23 cellular contexts compared by ENCODE assay signal in the genomic region with DNA sequence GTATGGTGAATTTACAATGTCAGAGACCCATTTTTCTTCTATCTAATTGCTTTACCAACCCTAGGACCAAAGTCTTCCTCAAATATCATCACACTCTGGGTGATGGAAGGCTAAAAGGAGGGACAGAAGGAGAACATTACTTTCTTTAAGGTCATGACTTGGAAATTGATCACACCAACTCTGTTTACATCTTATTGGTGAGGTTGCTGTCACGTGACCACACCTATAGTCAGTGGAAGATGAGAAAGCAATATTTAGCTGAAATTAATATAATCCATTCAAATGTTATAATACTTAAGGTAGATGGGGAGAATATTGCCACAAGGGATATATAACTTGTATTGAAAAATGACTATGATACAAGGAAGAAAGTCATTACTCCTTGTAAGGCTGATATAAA.
DNase-seq lines count a peak whose midpoint lies in the region; ATAC-seq, FAIRE-seq and TF ChIP-seq lines count a peak whose summit lies in the region.
"Had no signal": no experiment of that assay in that cellular context is flagged by ENCODE, and none has a peak within 500 bp of the region (broad histone marks: within the 10 kb centered on the region; RNA-seq: fewer than 3 reads in every experiment).

No MANE protein-coding gene starts in this region.

- H2AFZ ChIP-seq in HepG2 (ENCODE audit: low read length) (no peak overlapping the region), OCI-LY3 (ENCODE audit: low read depth, low read length) (no peak overlapping the region), GM12878 (ENCODE audit: control insufficient read depth, low read depth, low read length) (no peak overlapping the region)

- H3K4me2 ChIP-seq in HepG2 (ENCODE audit: low read depth, low read length) (no peak overlapping the region), OCI-LY3 (ENCODE audit: low read length) (0 out of 2 replicates have a peak overlapping the region, but pooled peaks have one; percentile 1), GM12878 (ENCODE audit: control insufficient read depth, insufficient read depth) (no peak overlapping the region)
- H3K4me2 ChIP-seq: BLaER1 had no signal

- no peak for TF ChIP-seq CTCF in HepG2 (CRISPR knock-in tag; IDR thresholded peaks at IDR 0.05)
- TF ChIP-seq CTCF in right lobe of liver (IDR thresholded peaks at IDR 0.05): no peak
- TF ChIP-seq CTCF in OCI-LY3 (IDR thresholded peaks at IDR 0.05; ENCODE audit: low read depth, low read length): no peak
- no peak for TF ChIP-seq CTCF in GM12878 (IDR thresholded peaks at IDR 0.05 in 2 of 3, conservative IDR thresholded peaks at IDR 0.05 in 1 of 3; ENCODE audit: control insufficient read depth in 2 of 3, extremely low read depth in 1 of 3, insufficient read depth in 1 of 3, low read depth in 3 of 3, low read length in 3 of 3)
- no peak for TF ChIP-seq CTCF in MCF 10A (IDR thresholded peaks at IDR 0.05; ENCODE audit: unreplicated experiment)

- H3K36me3 ChIP-seq in HepG2 (replicated peaks in 1 of 2; ENCODE audit: control insufficient read depth in 1 of 2, insufficient read depth in 2 of 2, low read length in 2 of 2) (no peaks in the 10 kb centered on the region), right lobe of liver (no peaks in the 10 kb centered on the region), OCI-LY3 (replicated peaks; ENCODE audit: low read depth, low read length) (no peaks in the 10 kb centered on the region), GM12878 (ENCODE audit: control insufficient read depth in 2 of 2, insufficient read depth in 2 of 2, low read length in 1 of 2) (no peaks in the 10 kb centered on the region)
- H3K36me3 ChIP-seq: BE2C, BLaER1 had no signal

- H3K27me3 ChIP-seq in HepG2 (ENCODE audit: control insufficient read depth in 1 of 2, insufficient read depth in 2 of 2, low read length in 2 of 2) (no peaks in the 10 kb centered on the region; a peak in 1 of 5 replicates), right lobe of liver (no peaks in the 10 kb centered on the region), OCI-LY3 (ENCODE audit: low read depth, low read length) (no peaks in the 10 kb centered on the region), GM12878 (replicated peaks in 1 of 2; ENCODE audit: control insufficient read depth in 2 of 2, insufficient read depth in 2 of 2, low read length in 1 of 2) (no peaks in the 10 kb centered on the region)
- H3K27me3 ChIP-seq: BE2C, BLaER1 had no signal

- 4% methylated on average over 1 of the region's 1 CpG for WGBS in HepG2 (ENCODE audit: low lambda C conversion rate)
- 44% methylated on average over 1 of the region's 1 CpG for WGBS in right lobe of liver (ENCODE audit: insufficient coverage, low coverage, low lambda C conversion rate, missing lambda C conversion rate)
- 0% methylated on average over 1 of the region's 1 CpG for WGBS in GM12878 (ENCODE audit: insufficient coverage, insufficient replicate concordance, low lambda C conversion rate, missing lambda C conversion rate)

- no peaks in the 10 kb centered on the region for H3K4me1 ChIP-seq in HepG2 (ENCODE audit: insufficient read depth, low read length)
- H3K4me1 ChIP-seq in right lobe of liver: no peaks in the 10 kb centered on the region
- H3K4me1 ChIP-seq in OCI-LY3 (ENCODE audit: low read length): peaks cover 19% of the 10 kb centered on the region
- H3K4me1 ChIP-seq in GM12878 (ENCODE audit: control insufficient read depth, insufficient read depth, low read length): no peaks in the 10 kb centered on the region
- H3K4me1 ChIP-seq: BE2C, BLaER1 had no signal

- TF ChIP-seq RAD21 in HepG2 (CRISPR knock-in tag; IDR thresholded peaks at IDR 0.05) (no peak), GM12878 (IDR thresholded peaks at IDR 0.05; ENCODE audit: insufficient read depth, low read depth, low read length) (no peak)

- H3K4me1 Mint-ChIP-seq in MCF 10A (ENCODE audit: insufficient read depth, unreplicated experiment): no peaks in the 10 kb centered on the region
- H3K4me1 Mint-ChIP-seq: CD14-positive monocyte; CD4-positive, alpha-beta memory T cell; CD4-positive, CD25-positive, alpha-beta regulatory T cell; CD8-positive, alpha-beta memory T cell had no signal

- H3K27ac Mint-ChIP-seq in MCF 10A (ENCODE audit: low read depth, unreplicated experiment): no peak overlapping the region
- H3K27ac Mint-ChIP-seq: CD14-positive monocyte; CD4-positive, alpha-beta memory T cell; CD4-positive, CD25-positive, alpha-beta regulatory T cell; CD8-positive, alpha-beta memory T cell had no signal

- intact Hi-C loops in HepG2 (cut with micrococcal nuclease; ENCODE audit: unreplicated experiment): no loop called here
- intact Hi-C loops in right lobe of liver (cut with DNase I): no loop called here
- intact Hi-C loops in GM12878 (cut with micrococcal nuclease; ENCODE audit: unreplicated experiment): no loop called here
- intact Hi-C loops in MCF 10A (cut with micrococcal nuclease): no loop called here

- RAD21 ChIA-PET in GM12878 (lab: Charles Lee; ENCODE audit: unreplicated experiment): no interaction called here

- H3K79me2 ChIP-seq in HepG2 (ENCODE audit: insufficient read depth, low read length) (no peaks in the 10 kb centered on the region), OCI-LY3 (ENCODE audit: low read length) (no peaks in the 10 kb centered on the region), GM12878 (ENCODE audit: control insufficient read depth, insufficient read depth, low read length) (no peaks in the 10 kb centered on the region)

- BruUV-seq in HepG2 (replicated peaks; lab: Mats Ljungman, UMichigan) (no TSS peak), GM12878 (replicated peaks; lab: Mats Ljungman, UMichigan) (no TSS peak), MCF 10A (replicated peaks; lab: Mats Ljungman, UMichigan) (no TSS peak)

- no peaks in the 10 kb centered on the region for H3K27me3 Mint-ChIP-seq in MCF 10A (ENCODE audit: insufficient read depth, unreplicated experiment)
- H3K27me3 Mint-ChIP-seq: CD4-positive, alpha-beta memory T cell; CD4-positive, CD25-positive, alpha-beta regulatory T cell had no signal

- no peaks in the 10 kb centered on the region for H3K9me3 ChIP-seq in HepG2 (ENCODE audit: low read length)
- H3K9me3 ChIP-seq in right lobe of liver: no peaks in the 10 kb centered on the region
- no peaks in the 10 kb centered on the region for H3K9me3 ChIP-seq in OCI-LY3 (ENCODE audit: insufficient read depth, low read length)
- no peaks in the 10 kb centered on the region for H3K9me3 ChIP-seq in GM12878 (replicated peaks; ENCODE audit: control insufficient read depth, insufficient read depth, low read length)
- H3K9me3 ChIP-seq: BE2C, BLaER1 had no signal

- ATAC-seq in HepG2: no peak
- ATAC-seq in right lobe of liver: no peak
- no peak for ATAC-seq in GM12878
- no peak for ATAC-seq in left lobe of liver

- H3K9me3 Mint-ChIP-seq in MCF 10A (ENCODE audit: unreplicated experiment): no peaks in the 10 kb centered on the region

- H3K4me3 Mint-ChIP-seq in MCF 10A (ENCODE audit: unreplicated experiment): no peak overlapping the region
- H3K4me3 Mint-ChIP-seq: CD14-positive monocyte; CD4-positive, alpha-beta memory T cell; CD4-positive, CD25-positive, alpha-beta regulatory T cell; CD8-positive, alpha-beta memory T cell had no signal

- TF ChIP-seq EP300 in HepG2 (IDR thresholded peaks at IDR 0.05; ENCODE audit: low read depth in 2 of 2, low read length in 2 of 2) (no peak), HepG2 (CRISPR knock-in tag; IDR thresholded peaks at IDR 0.05; ENCODE audit: borderline replicate concordance) (no peak), GM12878 (IDR thresholded peaks at IDR 0.05; ENCODE audit: borderline replicate concordance in 1 of 2, control insufficient read depth in 1 of 2, low read depth in 2 of 2, low read length in 2 of 2) (no peak)

- FAIRE-seq in HepG2 (lab: Jason Lieb, UNC) (no peak), GM12878 (lab: Jason Lieb, UNC) (no peak)
- FAIRE-seq: G401.6, GM12892, GM18507, GM19239 had no signal

- H3K9ac ChIP-seq in HepG2 (ENCODE audit: insufficient read depth, low read depth, low read length) (no peak overlapping the region), OCI-LY3 (ENCODE audit: low read length) (no peak overlapping the region), GM12878 (ENCODE audit: control insufficient read depth, insufficient read depth, low read length) (no peak overlapping the region)
- H3K9ac ChIP-seq: BLaER1 had no signal

- no peak overlapping the region for H3K27ac ChIP-seq in HepG2 (ENCODE audit: extremely low read length, insufficient read depth, low read length)
- no peak overlapping the region for H3K27ac ChIP-seq in right lobe of liver
- H3K27ac ChIP-seq in OCI-LY3 (ENCODE audit: low read length): no peak overlapping the region
- no peak overlapping the region for H3K27ac ChIP-seq in GM12878 (ENCODE audit: control insufficient read depth, insufficient read depth)
- H3K27ac ChIP-seq: 22Rv1, BLaER1 had no signal

- SMC1A ChIA-PET in GM12878 (lab: Charles Lee; ENCODE audit: uncharacterized antibody, unreplicated experiment): no interaction called here

- in situ Hi-C loops in HepG2 (cut with HindIII; ENCODE audit: extremely low pct_ligation_motif_present, low pct_unique_long_range_greater_than_20kb): no loop called here
- in situ Hi-C loops in GM12878 (cut with MboI): no loop called here

- H4K20me1 ChIP-seq in HepG2 (ENCODE audit: insufficient read depth, low read length) (no peaks in the 10 kb centered on the region), OCI-LY3 (ENCODE audit: insufficient read depth, low read length) (no peaks in the 10 kb centered on the region), GM12878 (ENCODE audit: control insufficient read depth, insufficient read depth) (no peaks in the 10 kb centered on the region)
- H4K20me1 ChIP-seq: BLaER1 had no signal

- no peaks in the 10 kb centered on the region for H3K36me3 Mint-ChIP-seq in MCF 10A (ENCODE audit: insufficient read depth, unreplicated experiment)
- H3K36me3 Mint-ChIP-seq: CD14-positive monocyte; CD4-positive, alpha-beta memory T cell; CD4-positive, CD25-positive, alpha-beta regulatory T cell; CD8-positive, alpha-beta memory T cell had no signal

- POLR2A ChIA-PET in HepG2 (lab: Yijun Ruan, JAX) (no interaction called here), GM12878 (lab: Charles Lee) (no interaction called here), MCF 10A (lab: Yijun Ruan, JAX) (no interaction called here)

- CTCF ChIA-PET in HepG2 (lab: Yijun Ruan, JAX; ENCODE audit: low intra/inter-chr PET ratio, low total read pairs): no interaction called here
- CTCF ChIA-PET in GM12878 (lab: Yijun Ruan, JAX): no interaction called here
- CTCF ChIA-PET in MCF 10A (lab: Yijun Ruan, JAX): no interaction called here

- DNase-seq in HepG2 (ENCODE audit: low spot score) (no peak), right lobe of liver (no peak), GM12878 (ENCODE audit: low read depth, low spot score) (no peak), HuH-7 (ENCODE audit: low spot score) (no peak), MCF 10A (ENCODE audit: unreplicated experiment) (no peak), left lobe of liver (ENCODE audit: low spot score) (no peak)
- DNase-seq: ACHN; BE2C; C1 segment of cervical spinal cord; CD4-positive, alpha-beta memory T cell; CD4-positive, CD25-positive, alpha-beta regulatory T cell; CD8-positive, alpha-beta memory T cell; COR-L47; DMS79 treated with DMSO at 0.1 percent for 48 hours; GF-D8 had no signal

- TF ChIP-seq POLR2A in HepG2 (IDR thresholded peaks at IDR 0.05; ENCODE audit: insufficient read depth in 1 of 2, low read depth in 2 of 2, low read length in 2 of 2): no peak
- TF ChIP-seq POLR2A in right lobe of liver (IDR thresholded peaks at IDR 0.05): no peak
- TF ChIP-seq POLR2A in GM12878 (IDR thresholded peaks at IDR 0.05; ENCODE audit: low read depth, low read length): no peak

- H3K4me3 ChIP-seq in HepG2 (replicated peaks in 1 of 3; ENCODE audit: insufficient read depth in 1 of 3, low read depth in 2 of 3, low read length in 3 of 3) (no peak overlapping the region), right lobe of liver (no peak overlapping the region), OCI-LY3 (ENCODE audit: low read length) (no peak overlapping the region), GM12878 (no peak overlapping the region)
- H3K4me3 ChIP-seq: BLaER1 had no signal
